9 cellular contexts compared by ENCODE assay signal in genomic region chr5:124742521-124742920, GRCh38. TPM values are rescaled to one million over a fixed set of nuclear protein-coding genes. Genes with fewer than 3 reads are reported as not detected.
DNase-seq lines count a peak whose midpoint lies in the region; ATAC-seq and TF ChIP-seq lines count a peak whose summit lies in the region.
"Had no signal": no experiment of that assay in that cellular context is flagged by ENCODE, and none has a peak within 500 bp of the region (broad histone marks: within the 10 kb centered on the region; RNA-seq: fewer than 3 reads in every experiment).

No MANE protein-coding gene starts in this region.

- H3K9ac ChIP-seq in endocrine pancreas (ENCODE audit: control insufficient read depth, insufficient read depth, low read length) (no peak overlapping the region), muscle layer of colon (ENCODE audit: low read length) (no peak overlapping the region)

- 72 to 75% (median 73%) methylated on average over 4 of the region's 4 CpGs for WGBS in heart left ventricle, 4 donors

- H3K4me3 ChIP-seq in heart left ventricle (peak overlapping the region in 10 of 12 donors; percentile 36 to 77 (median 68)), endocrine pancreas (ENCODE audit: control insufficient read depth, insufficient read depth, low read length) (peak overlapping the region; percentile 99), muscle layer of colon (ENCODE audit: low read depth in 1 of 2, low read length in 2 of 2) (peak overlapping the region; percentile 48 to 77), uterus (peak overlapping the region; percentile 50)

- TF ChIP-seq POLR2A in heart left ventricle (IDR thresholded peaks at IDR 0.05) (no peak), uterus (IDR thresholded peaks at IDR 0.05) (no peak)

- H3K9me3 ChIP-seq in heart left ventricle, result no peaks in the 10 kb centered on the region
- H3K9me3 ChIP-seq in endocrine pancreas (ENCODE audit: control insufficient read depth, low read length), result no peaks in the 10 kb centered on the region
- H3K9me3 ChIP-seq in muscle layer of colon (ENCODE audit: low read length), result no peaks in the 10 kb centered on the region
- no peaks in the 10 kb centered on the region for H3K9me3 ChIP-seq in uterus

- DNase-seq in heart left ventricle, result no peak
- DNase-seq in cardiac septum (ENCODE audit: low spot score), result no peak
- no peak for DNase-seq in uterus
- no peak for DNase-seq in stimulated activated CD4-positive, alpha-beta T cell treated with anti-CD3 and anti-CD28 coated beads, Interleukin-1b, Interleukin-23, amount 100 ng/mL, for 48 hours
- no peak for DNase-seq in NCI-H2081 treated with DMSO at 0.1 percent for 48 hours (lab: John Stamatoyannopoulos, UW)
- no peak for DNase-seq in activated CD8-positive, alpha-beta memory T cell treated with anti-CD3 and anti-CD28 coated beads, Interleukin-2, amount 50 U/mL, for 4 hours
- DNase-seq: OCI-M1 had no signal

- H3K4me1 ChIP-seq in heart left ventricle (peaks cover 0 to 67% (median 42%) of the 10 kb centered on the region in 12 donors), endocrine pancreas (ENCODE audit: control insufficient read depth, insufficient read depth, low read length) (peaks cover 19% of the 10 kb centered on the region), muscle layer of colon (ENCODE audit: insufficient read depth, low read length) (peaks cover 43% of the 10 kb centered on the region), uterus (no peaks in the 10 kb centered on the region)

- intact Hi-C loops in heart left ventricle (cut with DNase I) (loop anchor here in 6 of 10 donors (5.0 to 10.0 kb wide), 11 partner anchors 35 to 1782 kb away; no protein-coding TSS in a partner anchor), cardiac septum (cut with DNase I) (loop anchor here (5.0 to 10.0 kb wide), 5 partner anchors 35 to 1092 kb away; no protein-coding TSS in a partner anchor), uterus (cut with DNase I; ENCODE audit: low total_unique reads) (loop anchor here (10.0 kb wide), 1 partner anchor 68 kb away; no protein-coding TSS in a partner anchor)

- H3K36me3 ChIP-seq in heart left ventricle (no peaks in the 10 kb centered on the region), endocrine pancreas (ENCODE audit: control insufficient read depth, insufficient read depth, low read length) (no peaks in the 10 kb centered on the region), muscle layer of colon (ENCODE audit: insufficient read depth, low read length) (no peaks in the 10 kb centered on the region), uterus (no peaks in the 10 kb centered on the region)

- TF ChIP-seq CTCF in heart left ventricle (IDR thresholded peaks at IDR 0.05) (no peak), uterus (IDR thresholded peaks at IDR 0.05) (no peak)

- peaks cover 0 to 12% (median 0%) of the 10 kb centered on the region in 9 donors for H3K27me3 ChIP-seq in heart left ventricle
- H3K27me3 ChIP-seq in endocrine pancreas (ENCODE audit: control insufficient read depth, insufficient read depth, low read length), result no peaks in the 10 kb centered on the region
- H3K27me3 ChIP-seq in muscle layer of colon (ENCODE audit: control insufficient read depth in 1 of 2, insufficient read depth in 2 of 2, low read length in 2 of 2), result no peaks in the 10 kb centered on the region
- no peaks in the 10 kb centered on the region for H3K27me3 ChIP-seq in uterus

- no peak for ATAC-seq in heart left ventricle

- H3K27ac ChIP-seq in heart left ventricle, result peak overlapping the region in 7 of 12 donors; percentile 78 to 96 (median 92)
- H3K27ac ChIP-seq in muscle layer of colon (ENCODE audit: low read depth, low read length), result peak overlapping the region; percentile 89
- peak overlapping the region; percentile 90 to 93 for H3K27ac ChIP-seq in uterus

RNA-seq across cellular contexts. Expression of gene ZNF608, which starts 3.9 kb away (rescaled TPM):
- total RNA-seq in heart left ventricle (10 to 100 TPM in 6 of 9 donors, 1 to 10 TPM in 3; 8.5 to 26.7 (median 14.2) TPM), cardiac septum (18.8 TPM), uterus (1,000 to 10,000 TPM in 1 of 4 donors, 10 to 100 TPM in 3; 11.1 to 1,086 (median 59.0) TPM)
- 1 to 10 TPM; 3.3 to 5.3 TPM for polyA plus RNA-seq in heart left ventricle
